In genomic region chr9:136865768-136866103, GRCh38 we compare ENCODE assay signal across 8 cellular contexts. TPM values are rescaled to one million over a fixed set of nuclear protein-coding genes. Genes with fewer than 3 reads are reported as not detected.
DNase-seq lines count a peak whose midpoint lies in the region; ATAC-seq and TF ChIP-seq lines count a peak whose summit lies in the region.

No MANE protein-coding gene starts in this region.

- H3K27me3 ChIP-seq in PC-3 (ENCODE audit: low read length) (no peaks in the 10 kb centered on the region), esophagus squamous epithelium (no peaks in the 10 kb centered on the region), osteoblast (ENCODE audit: insufficient read depth, low read length) (no peaks in the 10 kb centered on the region)

- peaks cover 27% of the 10 kb centered on the region for H3K79me2 ChIP-seq in PC-3 (ENCODE audit: low read length)
- H3K79me2 ChIP-seq in osteoblast (ENCODE audit: insufficient read depth, low read length): peaks cover 30% of the 10 kb centered on the region

- H3K4me3 ChIP-seq in PC-3 (ENCODE audit: low read length) (peak overlapping the region; percentile 86), esophagus squamous epithelium (peak overlapping the region; percentile 87 to 96 (median 88)), osteoblast (ENCODE audit: insufficient read depth, low read length) (peak overlapping the region; percentile 91)

- H3K27ac ChIP-seq in PC-3 (ENCODE audit: low read length) (no peak overlapping the region), esophagus squamous epithelium (peak overlapping the region; percentile 85 to 98 (median 94)), osteoblast (ENCODE audit: low read depth, low read length) (peak overlapping the region; percentile 51)

- H3K36me3 ChIP-seq in PC-3 (ENCODE audit: low read depth, low read length) (peaks cover 15% of the 10 kb centered on the region), esophagus squamous epithelium (peaks cover 26 to 39% (median 30%) of the 10 kb centered on the region in 3 donors), osteoblast (ENCODE audit: insufficient read depth, low read length) (peaks cover 29% of the 10 kb centered on the region)

- TF ChIP-seq POLR2A in esophagus squamous epithelium (IDR thresholded peaks at IDR 0.05): no peak

- H3F3A ChIP-seq in PC-3 (ENCODE audit: low read length, unreplicated experiment): no peaks in the 10 kb centered on the region

- H4K20me1 ChIP-seq in PC-3 (ENCODE audit: low read length) (peaks cover 4% of the 10 kb centered on the region; the same call in 1 of the 2 replicates), osteoblast (ENCODE audit: insufficient read depth, low read length) (peaks cover 10% of the 10 kb centered on the region)

- peak overlapping the region; percentile 90 for H3K9ac ChIP-seq in PC-3 (ENCODE audit: low read length)

- POLR2A ChIA-PET in PC-3 (lab: Charles Lee; ENCODE audit: unreplicated experiment): no interaction called here

- H3K4me2 ChIP-seq in PC-3 (ENCODE audit: low read length): peak overlapping the region; percentile 87
- H3K4me2 ChIP-seq in osteoblast (ENCODE audit: insufficient read depth, low read length): peak overlapping the region; percentile 82

- TF ChIP-seq CTCF in PC-3 (conservative IDR thresholded peaks at IDR 0.05; ENCODE audit: low read depth, low read length) (no peak), esophagus squamous epithelium (IDR thresholded peaks at IDR 0.05) (no peak), osteoblast (IDR thresholded peaks at IDR 0.05; ENCODE audit: extremely low read depth, low read depth, low read length) (no peak)

- H2AFZ ChIP-seq in PC-3 (ENCODE audit: low read length): no peak overlapping the region
- no peak overlapping the region for H2AFZ ChIP-seq in osteoblast (ENCODE audit: low read length)

- CTCF ChIA-PET in PC-3 (lab: Charles Lee): no interaction called here

- no peaks in the 10 kb centered on the region for H3K9me2 ChIP-seq in PC-3 (replicated peaks; ENCODE audit: low read length)

- no CpG with 5 or more reads among the region's 20 CpGs for WGBS in esophagus squamous epithelium, 2 donors

- H3K9me3 ChIP-seq in PC-3 (ENCODE audit: low read length) (no peaks in the 10 kb centered on the region), esophagus squamous epithelium (no peaks in the 10 kb centered on the region), osteoblast (ENCODE audit: low read depth, low read length) (no peaks in the 10 kb centered on the region)

- intact Hi-C loops in PC-3 (cut with micrococcal nuclease) (no loop called here), esophagus squamous epithelium (cut with DNase I) (no loop called here)

- H3K4me1 ChIP-seq in PC-3 (ENCODE audit: insufficient read depth, low read length) (0 out of 2 replicates have a peak, but pooled peaks cover 5% of the 10 kb centered on the region), esophagus squamous epithelium (peaks cover 13 to 40% (median 16%) of the 10 kb centered on the region in 3 donors), osteoblast (ENCODE audit: insufficient read depth, low read length) (peaks cover 4% of the 10 kb centered on the region)

- ATAC-seq in PC-3 (peak; percentile 7), HG03159 (IDR thresholded peaks at IDR 0.05; ENCODE audit: unreplicated experiment) (no peak), GM21529 (IDR thresholded peaks at IDR 0.05; ENCODE audit: unreplicated experiment) (no peak)

- no TSS peak for BruUV-seq in PC-3 (replicated peaks; lab: Mats Ljungman, UMichigan)

- peak; percentile 30 for DNase-seq in COLO668 (lab: John Stamatoyannopoulos, UW; ENCODE audit: unreplicated experiment)
- DNase-seq in PC-3: no peak
- DNase-seq in esophagus squamous epithelium (lab: John Stamatoyannopoulos, UW): no peak
- peak; percentile 92 for DNase-seq in osteoblast (ENCODE audit: insufficient read length, low spot score, missing footprints)
- DNase-seq in HPDE6-E6E7 (ENCODE audit: extremely low spot score): no peak
- DNase-seq in kidney glomerular epithelial cell (lab: John Stamatoyannopoulos, UW): no peak

RNA-seq across cellular contexts. Expression of gene EDF1, which starts 0.4 kb away (rescaled TPM):
- total RNA-seq in PC-3 (2014; rRNA removed): 544 and 562 TPM in 2 replicates
- total RNA-seq in esophagus squamous epithelium: 100 to 1,000 TPM; 326 to 456 (median 356) TPM
- total RNA-seq in osteoblast: 126 and 173 TPM in 2 replicates

RNA-seq across cellular contexts. Expression of gene MAMDC4, which starts 13.6 kb away (rescaled TPM):
- total RNA-seq in PC-3 (2014; rRNA removed) (3.0 and 5.3 TPM in 2 replicates), esophagus squamous epithelium (1 to 10 TPM; 1.8 to 2.9 (median 2.7) TPM), osteoblast (0.88 and 1.4 TPM in 2 replicates)

RNA-seq across cellular contexts. Expression of gene PHPT1, which starts 16.5 kb away (rescaled TPM):
- total RNA-seq in PC-3 (2014; rRNA removed): 83.2 and 111 TPM in 2 replicates
- total RNA-seq in esophagus squamous epithelium: 10 to 100 TPM; 21.9 to 53.2 (median 42.2) TPM
- 54.2 and 59.0 TPM in 2 replicates for total RNA-seq in osteoblast

RNA-seq across cellular contexts. Expression of gene TRAF2, which starts 20.6 kb away (rescaled TPM):
- total RNA-seq in PC-3 (2014; rRNA removed): 11.5 and 25.4 TPM in 2 replicates
- 10 to 100 TPM in 3 of 4 donors, 1 to 10 TPM in 1; 8.0 to 20.9 (median 13.2) TPM for total RNA-seq in esophagus squamous epithelium
- 6.2 and 6.8 TPM in 2 replicates for total RNA-seq in osteoblast

RNA-seq across cellular contexts. Expression of gene AJM1, which starts 23.5 kb away (rescaled TPM):
- total RNA-seq in PC-3 (2014; rRNA removed) (1.4 and 2.6 TPM in 2 replicates), esophagus squamous epithelium (1 to 10 TPM in 2 of 4 donors, under 1 TPM in 2; 0.32 to 2.3 (median 1.0) TPM), osteoblast (0.88 and 1.1 TPM in 2 replicates)

Comparison
In these comparisons a context has a peak if more than half of its experiments do, and no peak if none do; other contexts are left out.
1. DNase-seq: peak in COLO668 (single experiment) and osteoblast (single experiment); none in PC-3 (single experiment), esophagus squamous epithelium (single experiment), HPDE6-E6E7 (single experiment) and kidney glomerular epithelial cell (single experiment).
2. Peak in every context shown above with its lines, with median percentiles within 50 percentile points of each other: H3K4me3 ChIP-seq.